Comparison of ENCODE assay signal across 8 cellular contexts in genomic region chr1:241998412-241998921, GRCh38. TPM values are rescaled to one million over a fixed set of nuclear protein-coding genes. Genes with fewer than 3 reads are reported as not detected.
A peak's percentile ranks its signal among the peaks of the same experiment; 100 is the strongest.
DNase-seq lines count a peak whose midpoint lies in the region; ATAC-seq and TF ChIP-seq lines count a peak whose summit lies in the region.

No MANE protein-coding gene starts in this region.

- H3K9me3 ChIP-seq in adipocyte (ENCODE audit: control insufficient read depth, low read length) = no peaks in the 10 kb centered on the region
- H3K9me3 ChIP-seq in psoas muscle = no peaks in the 10 kb centered on the region
- H3K9me3 ChIP-seq in uterus = no peaks in the 10 kb centered on the region

- TF ChIP-seq CTCF in AG09309 (IDR thresholded peaks at IDR 0.05; ENCODE audit: control insufficient read depth, insufficient read depth, low read depth, low read length, missing control alignments) = peak; percentile 69
- peak; percentile 28 for TF ChIP-seq CTCF in psoas muscle (IDR thresholded peaks at IDR 0.05)
- TF ChIP-seq CTCF in uterus (IDR thresholded peaks at IDR 0.05) = peak; percentile 39 to 47 (median 42)

- H3K9ac ChIP-seq in adipocyte (ENCODE audit: low read length) = peak overlapping the region; percentile 80

- peak; percentile 76 for ATAC-seq in HG03457 (IDR thresholded peaks at IDR 0.05; ENCODE audit: unreplicated experiment)
- ATAC-seq in left cardiac atrium = peak; percentile 75 to 93
- ATAC-seq in psoas muscle = peak; percentile 15 to 76 (median 66)

- 7 to 15% (median 10%) methylated on average over 20 of the region's 20 CpGs for WGBS in psoas muscle, 3 donors

- TF ChIP-seq POLR2A in uterus (IDR thresholded peaks at IDR 0.05) = no peak

- no peak for DNase-seq in AG09309 (ENCODE audit: low read depth)
- peak; percentile 56 for DNase-seq in GM19240 (ENCODE audit: insufficient read length, low spot score)
- DNase-seq in SKM-1 treated with dmso at 0.1 percent for 144 hours (lab: John Stamatoyannopoulos, UW; ENCODE audit: unreplicated experiment) = peak; percentile 86
- DNase-seq in adipocyte (ENCODE audit: low read depth) = peak; percentile 76
- peak; percentile 77 for DNase-seq in left cardiac atrium
- peak; percentile 86 to 87 for DNase-seq in psoas muscle
- DNase-seq in uterus = peak; percentile 60 to 74

- H3K27me3 ChIP-seq in adipocyte (replicated peaks; ENCODE audit: control insufficient read depth, insufficient read depth, low read length) = no peaks in the 10 kb centered on the region
- no peaks in the 10 kb centered on the region for H3K27me3 ChIP-seq in psoas muscle (ENCODE audit: insufficient read depth in 3 of 3, low read length in 2 of 3)
- H3K27me3 ChIP-seq in uterus = no peaks in the 10 kb centered on the region

- H3K4me1 ChIP-seq in adipocyte (ENCODE audit: control insufficient read depth, insufficient read depth, low read length) (peaks cover 33% of the 10 kb centered on the region), psoas muscle (no peaks in the 10 kb centered on the region), uterus (peaks cover 0 to 10% of the 10 kb centered on the region in 2 donors)

- H3K4me3 ChIP-seq in AG09309 (ENCODE audit: control insufficient read depth, low read depth, low read length) (peak overlapping the region; percentile 26), adipocyte (ENCODE audit: low read length) (peak overlapping the region; percentile 78), psoas muscle (peak overlapping the region; percentile 38), uterus (peak overlapping the region in 1 of 2 donors; percentile 29)

- no peaks in the 10 kb centered on the region for H3K36me3 ChIP-seq in adipocyte (ENCODE audit: control insufficient read depth, insufficient read depth, low read length, severe bottlenecking)
- H3K36me3 ChIP-seq in psoas muscle (ENCODE audit: insufficient read depth in 1 of 2, low read depth in 1 of 2) = no peaks in the 10 kb centered on the region
- no peaks in the 10 kb centered on the region for H3K36me3 ChIP-seq in uterus

- intact Hi-C loops in left cardiac atrium (cut with DNase I) (loop anchor here in 1 of 2 donors (5.0 to 10.0 kb wide), 2 partner anchors 104 to 386 kb away; no protein-coding TSS in a partner anchor), psoas muscle (cut with DNase I) (no loop called here), uterus (cut with DNase I; ENCODE audit: low total_unique reads) (no loop called here)

- H3K27ac ChIP-seq in psoas muscle = no peak overlapping the region
- H3K27ac ChIP-seq in uterus = no peak overlapping the region

RNA-seq across cellular contexts. Expression of gene MAP1LC3C, which starts 0.4 kb away (rescaled TPM):
- total RNA-seq in left cardiac atrium (under 1 TPM; 0.34 to 0.62 TPM), psoas muscle (1 to 10 TPM in 3 of 4 donors, under 1 TPM in 1; 0.44 to 8.8 (median 4.8) TPM), uterus (1 to 10 TPM in 1 of 4 donors, under 1 TPM in 2, not detected in 1; 0.51 to 5.9 (median 0.59) TPM)
- polyA plus RNA-seq in psoas muscle = 1 to 10 TPM; 1.3 to 4.2 (median 3.6) TPM

RNA-seq across cellular contexts. Expression of gene BECN2, which starts 40.9 kb away (rescaled TPM):
- total RNA-seq in left cardiac atrium = not detected
- total RNA-seq in psoas muscle = not detected
- not detected for polyA plus RNA-seq in psoas muscle
- total RNA-seq in uterus = not detected
